ENCODE assay signal across 10 cellular contexts in genomic region chr17:38864636-38865398, GRCh38. TPM values are rescaled to one million over a fixed set of nuclear protein-coding genes. Genes with fewer than 3 reads are reported as not detected.
DNase-seq lines count a peak whose midpoint lies in the region; ATAC-seq and TF ChIP-seq lines count a peak whose summit lies in the region.
"Had no signal": no experiment of that assay in that cellular context is flagged by ENCODE, and none has a peak within 500 bp of the region (broad histone marks: within the 10 kb centered on the region; RNA-seq: fewer than 3 reads in every experiment).

No MANE protein-coding gene starts in this region.

- H3K4me1 Mint-ChIP-seq in CD4-positive, alpha-beta memory T cell: peaks cover 12 to 24% (median 16%) of the 10 kb centered on the region in 4 donors

- peaks cover 0 to 7% (median 0%) of the 10 kb centered on the region in 8 donors for H3K9me3 Mint-ChIP-seq in CD4-positive, alpha-beta memory T cell

- WGBS in right cardiac atrium: 66% methylated on average over 11 of the region's 11 CpGs

- H3K27me3 ChIP-seq in BJ (ENCODE audit: control insufficient read depth, insufficient read depth, low read length) (no peaks in the 10 kb centered on the region), right cardiac atrium (ENCODE audit: control insufficient read depth, insufficient read depth) (no peaks in the 10 kb centered on the region)
- H3K27me3 ChIP-seq in CD4-positive, alpha-beta memory T cell (ENCODE audit: insufficient read depth, low read length): no peaks in the 10 kb centered on the region

- CTCF ChIA-PET in BJ (lab: Yijun Ruan, JAX): interaction anchor here (0.6 to 1.1 kb wide), 3 partner anchors 51 to 381 kb away, joined by 3 to 5 read pairs (median 4); no protein-coding TSS in a partner anchor
- CTCF ChIA-PET in CD4-positive, alpha-beta memory T cell (lab: Charles Lee; ENCODE audit: partially characterized antibody): no interaction called here

- H3K4me3 Mint-ChIP-seq in CD4-positive, alpha-beta memory T cell: no peak overlapping the region

- H3K36me3 ChIP-seq in BJ (ENCODE audit: control insufficient read depth, insufficient read depth, low read length): no peaks in the 10 kb centered on the region
- no peaks in the 10 kb centered on the region for H3K36me3 ChIP-seq in CD4-positive, alpha-beta memory T cell (ENCODE audit: insufficient read depth, low read length)

- H3K27me3 Mint-ChIP-seq in CD4-positive, alpha-beta memory T cell: peaks cover 0 to 7% of the 10 kb centered on the region in 2 donors

- peak overlapping the region in 1 of 7 donors; percentile 12 for H3K27ac Mint-ChIP-seq in CD4-positive, alpha-beta memory T cell

- peaks cover 0 to 11% of the 10 kb centered on the region in 2 donors for H3K36me3 Mint-ChIP-seq in CD4-positive, alpha-beta memory T cell

- DNase-seq in BJ (ENCODE audit: low read depth) (no peak), HT1080 (ENCODE audit: low read depth) (peak; percentile 68), islet precursor cell (peak; percentile 79), right cardiac atrium (no peak), ecto neural progenitor cell (ENCODE audit: low spot score) (no peak), CD1c-positive myeloid dendritic cell (ENCODE audit: extremely low spot score) (no peak)
- DNase-seq in CD4-positive, alpha-beta memory T cell: no peak
- DNase-seq: activated CD4-positive, CD25-positive, alpha-beta regulatory T cell treated with anti-CD3 and anti-CD28 coated beads, Interleukin-2, amount 50 U/mL, for 72 hours; cerebellar nuclear complex had no signal

- TF ChIP-seq CTCF in BJ (IDR thresholded peaks at IDR 0.05; ENCODE audit: insufficient read depth, low read depth, low read length) (peak; percentile 55), VCaP (conservative IDR thresholded peaks at IDR 0.05) (peak; percentile 14; the same call in 1 of the 2 replicates)

- intact Hi-C loops in CD4-positive, alpha-beta memory T cell (cut with micrococcal nuclease): no loop called here
- intact Hi-C loops in right cardiac atrium (cut with DNase I): no loop called here

- no peak overlapping the region for H3K4me3 ChIP-seq in BJ (ENCODE audit: low read depth, low read length)
- H3K4me3 ChIP-seq in CD4-positive, alpha-beta memory T cell (ENCODE audit: low read length in 2 of 2): no peak overlapping the region
- H3K4me3 ChIP-seq in right cardiac atrium (ENCODE audit: low read length): no peak overlapping the region

- H3K4me1 ChIP-seq in CD4-positive, alpha-beta memory T cell (ENCODE audit: insufficient read depth, low read length): peaks cover 15% of the 10 kb centered on the region
- no peaks in the 10 kb centered on the region for H3K4me1 ChIP-seq in right cardiac atrium (ENCODE audit: control insufficient read depth, insufficient read depth, low read length)

- POLR2A ChIA-PET in BJ (lab: Charles Lee): no interaction called here
- POLR2A ChIA-PET in CD4-positive, alpha-beta memory T cell (lab: Charles Lee; ENCODE audit: partially characterized antibody): interaction anchor here (1.2 kb wide), 1 partner anchor 11 kb away, joined by 6 read pairs; the partner anchor contains the start of gene RPL23

- no peak for ATAC-seq in right cardiac atrium

- H3K9me3 ChIP-seq in CD4-positive, alpha-beta memory T cell (ENCODE audit: control insufficient read depth in 1 of 2, low read length in 2 of 2): no peaks in the 10 kb centered on the region
- H3K9me3 ChIP-seq in right cardiac atrium (ENCODE audit: control insufficient read depth, low read length): no peaks in the 10 kb centered on the region

- H3K27ac ChIP-seq in VCaP: no peak overlapping the region
- no peak overlapping the region for H3K27ac ChIP-seq in CD4-positive, alpha-beta memory T cell (ENCODE audit: low read depth, low read length)
- H3K27ac ChIP-seq in right cardiac atrium (ENCODE audit: low read length): no peak overlapping the region

RNA-seq across cellular contexts. Expression of gene LASP1, which starts 5.0 kb away (rescaled TPM):
- polyA plus RNA-seq in BJ (2011; rRNA removed) (254 and 321 TPM in 2 replicates), right cardiac atrium (23.8 TPM)
- polyA minus RNA-seq in BJ (2011; rRNA and poly(A)+ RNA removed): 251 and 287 TPM in 2 replicates
- total RNA-seq in HT1080 (2014; rRNA removed; shearing (Covaris generic)): 170 and 207 TPM in 2 replicates
- polyA plus RNA-seq in HT1080 (2015; cell fraction: cytosol; rRNA removed): 146 and 160 TPM in 2 replicates
- polyA plus RNA-seq in HT1080 (2015; cell fraction: nucleus; rRNA removed): 141 and 149 TPM in 2 replicates
- total RNA-seq in CD4-positive, alpha-beta memory T cell: 100 to 1,000 TPM; 120 to 122 TPM
- polyA plus RNA-seq in CD4-positive, alpha-beta memory T cell: 10 to 100 TPM; 32.1 to 65.3 TPM
- 10 to 100 TPM; 29.2 to 39.6 (median 35.8) TPM for total RNA-seq in right cardiac atrium

RNA-seq across cellular contexts. Expression of gene RPL23, which starts 11.3 kb away (rescaled TPM):
- 1,440 and 2,342 TPM in 2 replicates for polyA plus RNA-seq in BJ (2011; rRNA removed)
- 176 and 213 TPM in 2 replicates for polyA minus RNA-seq in BJ (2011; rRNA and poly(A)+ RNA removed)
- 1,772 and 2,098 TPM in 2 replicates for total RNA-seq in HT1080 (2014; rRNA removed; shearing (Covaris generic))
- polyA plus RNA-seq in HT1080 (2015; cell fraction: cytosol; rRNA removed): 1,934 and 2,333 TPM in 2 replicates
- 538 and 614 TPM in 2 replicates for polyA plus RNA-seq in HT1080 (2015; cell fraction: nucleus; rRNA removed)
- total RNA-seq in CD4-positive, alpha-beta memory T cell: 1,000 to 10,000 TPM; 1,511 to 1,572 TPM
- polyA plus RNA-seq in CD4-positive, alpha-beta memory T cell: 1,000 to 10,000 TPM in 1 of 2 donors, 100 to 1,000 TPM in 1; 728 to 1,314 TPM
- 100 to 1,000 TPM; 830 to 995 (median 880) TPM for total RNA-seq in right cardiac atrium
- 1,847 TPM for polyA plus RNA-seq in right cardiac atrium

RNA-seq across cellular contexts. Expression of gene CWC25, which starts 39.7 kb away (rescaled TPM):
- polyA plus RNA-seq in BJ (2011; rRNA removed) (14.1 and 14.5 TPM in 2 replicates), right cardiac atrium (11.0 TPM)
- polyA minus RNA-seq in BJ (2011; rRNA and poly(A)+ RNA removed): 4.6 and 5.5 TPM in 2 replicates
- 9.6 and 11.0 TPM in 2 replicates for total RNA-seq in HT1080 (2014; rRNA removed; shearing (Covaris generic))
- polyA plus RNA-seq in HT1080 (2015; cell fraction: cytosol; rRNA removed): 10.7 and 11.3 TPM in 2 replicates
- polyA plus RNA-seq in HT1080 (2015; cell fraction: nucleus; rRNA removed): 40.2 and 50.2 TPM in 2 replicates
- total RNA-seq in CD4-positive, alpha-beta memory T cell: 10 to 100 TPM; 44.4 to 46.8 TPM
- polyA plus RNA-seq in CD4-positive, alpha-beta memory T cell: 1 to 10 TPM; 4.3 to 9.6 TPM
- total RNA-seq in right cardiac atrium: 10 to 100 TPM in 3 of 4 donors, 1 to 10 TPM in 1; 8.8 to 11.5 (median 10.9) TPM

Comparison
In these comparisons a context has a peak if more than half of its experiments do, and no peak if none do; other contexts are left out.
1. DNase-seq: peak in HT1080 (single experiment) and islet precursor cell (single experiment); none in BJ (single experiment), CD4-positive, alpha-beta memory T cell (0 of 5), right cardiac atrium (0 of 3), ecto neural progenitor cell (single experiment) and CD1c-positive myeloid dendritic cell (single experiment).